9 cellular contexts compared by ENCODE assay signal in genomic region chr22:22432937-22433336, GRCh38.
"Had no signal": no experiment of that assay in that cellular context is flagged by ENCODE, and none has a peak within 500 bp of the region (broad histone marks: within the 10 kb centered on the region; RNA-seq: fewer than 3 reads in every experiment).

No MANE protein-coding gene starts in this region.

- FAIRE-seq: HTR-8/SVneo had no signal

- H3K4me3 Mint-ChIP-seq: HFFc6 had no signal

- H3K4me3 ChIP-seq: GM23248, HAP-1 had no signal

- DNase-seq: GM23248, GOT3, H7, HFFc6, IMR-90, KBM-7 had no signal

- H3K36me3 ChIP-seq: HAP-1 had no signal

- ATAC-seq: HCT116 had no signal

- H3K9me3 Mint-ChIP-seq: HFFc6 had no signal

- H3K27ac Mint-ChIP-seq: HFFc6 had no signal
